9 cellular contexts compared by ENCODE assay signal in genomic region chr9:20526500-20527319, GRCh38.
DNase-seq lines count a peak whose midpoint lies in the region; ATAC-seq lines count a peak whose summit lies in the region.
"Had no signal": no experiment of that assay in that cellular context is flagged by ENCODE, and none has a peak within 500 bp of the region (broad histone marks: within the 10 kb centered on the region; RNA-seq: fewer than 3 reads in every experiment).

No MANE protein-coding gene starts in this region.

- H3K36me3 Mint-ChIP-seq in activated naive CD8-positive, alpha-beta T cell, result peaks cover 7% of the 10 kb centered on the region
- H3K36me3 Mint-ChIP-seq in activated naive CD8-positive, alpha-beta T cell treated with anti-CD3 and anti-CD28 coated beads for 36 hours, result peaks cover 18% of the 10 kb centered on the region

- H3K27me3 Mint-ChIP-seq in activated naive CD8-positive, alpha-beta T cell, result no peaks in the 10 kb centered on the region
- no peaks in the 10 kb centered on the region for H3K27me3 Mint-ChIP-seq in activated naive CD8-positive, alpha-beta T cell treated with anti-CD3 and anti-CD28 coated beads for 36 hours

- H3K9me3 Mint-ChIP-seq in activated naive CD8-positive, alpha-beta T cell (ENCODE audit: low read depth), result no peaks in the 10 kb centered on the region
- no peaks in the 10 kb centered on the region for H3K9me3 Mint-ChIP-seq in activated naive CD8-positive, alpha-beta T cell treated with anti-CD3 and anti-CD28 coated beads for 36 hours

- peak overlapping the region; percentile 14 for H3K4me3 Mint-ChIP-seq in activated naive CD8-positive, alpha-beta T cell
- no peak overlapping the region for H3K4me3 Mint-ChIP-seq in activated naive CD8-positive, alpha-beta T cell treated with anti-CD3 and anti-CD28 coated beads for 36 hours

- ATAC-seq in HG03064 (IDR thresholded peaks at IDR 0.05; ENCODE audit: low read depth, unreplicated experiment), result peak; percentile 75
- ATAC-seq in stimulated activated naive CD8-positive, alpha-beta T cell treated with anti-CD3 and anti-CD28 coated beads, Interleukin-15, Interleukin-2, amounts not matched to agents 100 U/mL and 50 U/mL, for 24 hours, result peak; percentile 58
- no peak for ATAC-seq in HG02763 (IDR thresholded peaks at IDR 0.05; ENCODE audit: unreplicated experiment)

- no peak for DNase-seq in activated naive CD8-positive, alpha-beta T cell treated with anti-CD3 and anti-CD28 coated beads for 36 hours
- DNase-seq in astrocyte of the hippocampus (ENCODE audit: low read depth, low spot score) (peak; percentile 70), OCI-M1 (lab: John Stamatoyannopoulos, UW) (no peak), AG08395 (ENCODE audit: low spot score) (no peak)
- no peak for DNase-seq in stimulated activated naive CD8-positive, alpha-beta T cell treated with anti-CD3 and anti-CD28 coated beads, Interleukin-15, Interleukin-2, amounts not matched to agents 100 U/mL and 50 U/mL, for 24 hours
- DNase-seq: right lobe of liver had no signal

- peaks cover 83% of the 10 kb centered on the region for H3K4me1 Mint-ChIP-seq in activated naive CD8-positive, alpha-beta T cell (ENCODE audit: low read depth)
- H3K4me1 Mint-ChIP-seq in activated naive CD8-positive, alpha-beta T cell treated with anti-CD3 and anti-CD28 coated beads for 36 hours, result peaks cover 72% of the 10 kb centered on the region

- H3K27ac Mint-ChIP-seq in activated naive CD8-positive, alpha-beta T cell, result peak overlapping the region; percentile 59
- H3K27ac Mint-ChIP-seq in activated naive CD8-positive, alpha-beta T cell treated with anti-CD3 and anti-CD28 coated beads for 36 hours, result no peak overlapping the region
